ENCODE assay signal across 19 cellular contexts in genomic region chr14:71246539-71246938, GRCh38.
DNase-seq lines count a peak whose midpoint lies in the region; ATAC-seq, FAIRE-seq and TF ChIP-seq lines count a peak whose summit lies in the region.
"Had no signal": no experiment of that assay in that cellular context is flagged by ENCODE, and none has a peak within 500 bp of the region (broad histone marks: within the 10 kb centered on the region; RNA-seq: fewer than 3 reads in every experiment).

No MANE protein-coding gene starts in this region.

- H3K36me3 Mint-ChIP-seq in activated CD8-positive, alpha-beta memory T cell treated with anti-CD3 and anti-CD28 coated beads, Interleukin-2, amount 10 ng/mL, durations not matched to agents 7 days and 5 days = peaks cover 42% of the 10 kb centered on the region
- H3K36me3 Mint-ChIP-seq in T-helper 1 cell treated with Interleukin-12 subunit alpha and Interleukin-12 subunit beta and Interleukin-4 antibody, amounts not matched to agents 30 μg/mL and 1 μg/mL, for 36 hours (ENCODE audit: low read depth) = peaks cover 20% of the 10 kb centered on the region

- FAIRE-seq in K562 (lab: Jason Lieb, UNC) = no peak

- H3K79me2 ChIP-seq in K562 (ENCODE audit: control insufficient read depth, insufficient read depth, low read length) = no peaks in the 10 kb centered on the region
- H3K79me2 ChIP-seq: hepatocyte had no signal

- 11% methylated on average over 1 of the region's 1 CpG for WGBS in K562 (ENCODE audit: insufficient coverage, low coverage, missing lambda C conversion rate)
- 40 to 69% (median 67%) methylated on average over 1 of the region's 1 CpG for WGBS in spleen, 5 donors

- no peaks in the 10 kb centered on the region for H4K20me1 ChIP-seq in K562 (replicated peaks; ENCODE audit: control insufficient read depth, insufficient read depth, low read length)

- no peak for TF ChIP-seq CTCF in K562 (IDR thresholded peaks at IDR 0.05 in 2 of 3, conservative IDR thresholded peaks at IDR 0.05 in 1 of 3; ENCODE audit: insufficient read depth in 2 of 3, low read depth in 1 of 3, low read length in 3 of 3)
- no peak for TF ChIP-seq CTCF in spleen (IDR thresholded peaks at IDR 0.05 in 8 of 11, conservative IDR thresholded peaks at IDR 0.05 in 3 of 11)

- peak; percentile 67 for DNase-seq in activated CD8-positive, alpha-beta memory T cell treated with anti-CD3 and anti-CD28 coated beads, Interleukin-2, amount 10 ng/mL, durations not matched to agents 7 days and 5 days
- no peak for DNase-seq in activated CD8-positive, alpha-beta memory T cell treated with anti-CD3 and anti-CD28 coated beads, Interleukin-2, amount 50 U/mL, for 4 hours
- DNase-seq in K562 (ENCODE audit: extremely low read depth in 1 of 4, low spot score in 3 of 4) (no peak), spleen (no peak), ecto neural progenitor cell (ENCODE audit: low spot score) (no peak)
- no peak for DNase-seq in effector CD8-positive, alpha-beta T cell (lab: John Stamatoyannopoulos, UW)
- DNase-seq: activated CD4-positive, alpha-beta T cell treated with anti-CD3 and anti-CD28 coated beads for 4 hours; activated T-cell treated with anti-CD3 and anti-CD28 coated beads, Interleukin-2, amount 50 U/mL, for 48 hours; amniotic stem cell; COR-L47; effector CD4-positive, alpha-beta T cell; NCI-H1694 treated with DMSO at 0.1 percent for 48 hours; SHP77 had no signal

- in situ Hi-C loops in K562 (cut with MboI) = no loop called here

- no peak overlapping the region for H3K9ac ChIP-seq in K562 (ENCODE audit: insufficient read depth in 1 of 2, low read depth in 2 of 2, low read length in 2 of 2)

- POLR2A ChIA-PET in K562 (lab: Yijun Ruan, JAX) = no interaction called here

- H3K36me3 ChIP-seq in K562 (ENCODE audit: control insufficient read depth, insufficient read depth, low read length) (no peaks in the 10 kb centered on the region), spleen (no peaks in the 10 kb centered on the region)
- H3K36me3 ChIP-seq: neutrophil, right atrium auricular region, vagina had no signal

- no peak for TF ChIP-seq POLR2A in K562 (conservative IDR thresholded peaks at IDR 0.05)
- TF ChIP-seq POLR2A in spleen (IDR thresholded peaks at IDR 0.05) = no peak

- CTCF ChIA-PET in activated CD8-positive, alpha-beta memory T cell treated with anti-CD3 and anti-CD28 coated beads, Interleukin-2, amount 10 ng/mL, durations not matched to agents 7 days and 5 days (lab: Charles Lee) = interaction anchor here (1.0 kb wide), 1 partner anchor 75 kb away, joined by 4 read pairs; no protein-coding TSS in a partner anchor
- CTCF ChIA-PET in K562 (lab: Yijun Ruan, JAX; ENCODE audit: low intra/inter-chr PET ratio) = no interaction called here

- intact Hi-C loops in K562 (cut with micrococcal nuclease) (no loop called here), spleen (cut with DNase I; ENCODE audit: low total_unique reads) (no loop called here)

- H3K9me3 ChIP-seq in K562 (replicated peaks; ENCODE audit: control insufficient read depth, insufficient read depth, low read depth, low read length) (no peaks in the 10 kb centered on the region), spleen (peaks cover 0 to 5% (median 0%) of the 10 kb centered on the region in 8 donors)
- H3K9me3 ChIP-seq: neutrophil, right atrium auricular region, vagina had no signal

- H2AFZ ChIP-seq in K562 (ENCODE audit: low read depth, low read length) = no peak overlapping the region
- H2AFZ ChIP-seq: hepatocyte had no signal

- peaks cover 2% of the 10 kb centered on the region for H3K27me3 Mint-ChIP-seq in activated CD8-positive, alpha-beta memory T cell treated with anti-CD3 and anti-CD28 coated beads, Interleukin-2, amount 10 ng/mL, durations not matched to agents 7 days and 5 days
- H3K27me3 Mint-ChIP-seq in T-helper 1 cell treated with Interleukin-12 subunit alpha and Interleukin-12 subunit beta and Interleukin-4 antibody, amounts not matched to agents 30 μg/mL and 1 μg/mL, for 36 hours (ENCODE audit: low read depth) = no peaks in the 10 kb centered on the region

- TF ChIP-seq RAD21 in K562 (CRISPR knock-in tag; conservative IDR thresholded peaks at IDR 0.05 in 1 of 2, IDR thresholded peaks at IDR 0.05 in 1 of 2) = no peak

- no peak overlapping the region for H3K4me2 ChIP-seq in K562 (ENCODE audit: insufficient read depth, low read length)
- H3K4me2 ChIP-seq: hepatocyte had no signal

- ATAC-seq in activated CD8-positive, alpha-beta memory T cell treated with anti-CD3 and anti-CD28 coated beads, Interleukin-2, amount 10 ng/mL, durations not matched to agents 7 days and 5 days = peak; percentile 64
- ATAC-seq in K562 = no peak
- ATAC-seq in GM19397 (IDR thresholded peaks at IDR 0.05; ENCODE audit: unreplicated experiment) = no peak

- peaks cover 57% of the 10 kb centered on the region for H3K4me1 Mint-ChIP-seq in activated CD8-positive, alpha-beta memory T cell treated with anti-CD3 and anti-CD28 coated beads, Interleukin-2, amount 10 ng/mL, durations not matched to agents 7 days and 5 days
- peaks cover 45% of the 10 kb centered on the region for H3K4me1 Mint-ChIP-seq in T-helper 1 cell treated with Interleukin-12 subunit alpha and Interleukin-12 subunit beta and Interleukin-4 antibody, amounts not matched to agents 30 μg/mL and 1 μg/mL, for 36 hours (ENCODE audit: low read depth)

- H3K4me3 Mint-ChIP-seq in activated CD8-positive, alpha-beta memory T cell treated with anti-CD3 and anti-CD28 coated beads, Interleukin-2, amount 10 ng/mL, durations not matched to agents 7 days and 5 days = peak overlapping the region; percentile 21
- H3K4me3 Mint-ChIP-seq in T-helper 1 cell treated with Interleukin-12 subunit alpha and Interleukin-12 subunit beta and Interleukin-4 antibody, amounts not matched to agents 30 μg/mL and 1 μg/mL, for 36 hours = peak overlapping the region; percentile 30

- peaks cover 17% of the 10 kb centered on the region for H3K9me3 Mint-ChIP-seq in activated CD8-positive, alpha-beta memory T cell treated with anti-CD3 and anti-CD28 coated beads, Interleukin-2, amount 10 ng/mL, durations not matched to agents 7 days and 5 days (ENCODE audit: low read depth)
- H3K9me3 Mint-ChIP-seq in T-helper 1 cell treated with Interleukin-12 subunit alpha and Interleukin-12 subunit beta and Interleukin-4 antibody, amounts not matched to agents 30 μg/mL and 1 μg/mL, for 36 hours = peaks cover 28% of the 10 kb centered on the region

- H3K27me3 ChIP-seq in K562 (ENCODE audit: control insufficient read depth in 2 of 2, insufficient read depth in 2 of 2, low read length in 2 of 2) (no peaks in the 10 kb centered on the region), spleen (replicated peaks in 1 of 7) (no peaks in the 10 kb centered on the region)
- H3K27me3 ChIP-seq: hepatocyte, neutrophil, right atrium auricular region, vagina had no signal

- H3K4me3 ChIP-seq in K562 = no peak overlapping the region
- no peak overlapping the region for H3K4me3 ChIP-seq in spleen
- H3K4me3 ChIP-seq: hepatocyte, right atrium auricular region, vagina had no signal

- no TSS peak for BruUV-seq in K562 (replicated peaks; lab: Mats Ljungman, UMichigan)

- H3K9me1 ChIP-seq in K562 (ENCODE audit: control insufficient read depth, insufficient read depth, low read length) = no peaks in the 10 kb centered on the region

- H3K4me1 ChIP-seq in K562 (replicated peaks in 1 of 2; ENCODE audit: control insufficient read depth in 2 of 2, insufficient read depth in 2 of 2, low read length in 2 of 2) (no peaks in the 10 kb centered on the region), spleen (peaks cover 0 to 14% (median 7%) of the 10 kb centered on the region in 6 donors)
- H3K4me1 ChIP-seq: vagina had no signal

- peak overlapping the region; percentile 93 for H3K27ac Mint-ChIP-seq in activated CD8-positive, alpha-beta memory T cell treated with anti-CD3 and anti-CD28 coated beads, Interleukin-2, amount 10 ng/mL, durations not matched to agents 7 days and 5 days
- peak overlapping the region; percentile 86 for H3K27ac Mint-ChIP-seq in T-helper 1 cell treated with Interleukin-12 subunit alpha and Interleukin-12 subunit beta and Interleukin-4 antibody, amounts not matched to agents 30 μg/mL and 1 μg/mL, for 36 hours

- TF ChIP-seq EP300 in K562 (IDR thresholded peaks at IDR 0.05; ENCODE audit: low read length) = no peak

- H3K27ac ChIP-seq in K562 (ENCODE audit: extremely low read depth, low read depth, low read length) (no peak overlapping the region), spleen (peak overlapping the region in 5 of 8 donors; percentile 11 to 59 (median 41))
- H3K27ac ChIP-seq: hepatocyte, neutrophil, right atrium auricular region, vagina had no signal

TF ChIP-seq in K562, 482 proteins besides CTCF, POLR2A, EP300 and RAD21:
- TF ChIP-seq GABPA (tag; conservative IDR thresholded peaks at IDR 0.05; ENCODE audit: low read depth) (peak; percentile 64; the same call in 1 of the 2 replicates), NFE2 (IDR thresholded peaks at IDR 0.05; ENCODE audit: low read depth) (peak; percentile 23; the same call in 1 of the 2 replicates), ZNF316 (IDR thresholded peaks at IDR 0.05) (no peak), ETV1 (tag; conservative IDR thresholded peaks at IDR 0.05; ENCODE audit: low read depth) (peak; percentile 59; the same call in 1 of the 2 replicates)
